8 cellular contexts compared by ENCODE assay signal in the genomic region with DNA sequence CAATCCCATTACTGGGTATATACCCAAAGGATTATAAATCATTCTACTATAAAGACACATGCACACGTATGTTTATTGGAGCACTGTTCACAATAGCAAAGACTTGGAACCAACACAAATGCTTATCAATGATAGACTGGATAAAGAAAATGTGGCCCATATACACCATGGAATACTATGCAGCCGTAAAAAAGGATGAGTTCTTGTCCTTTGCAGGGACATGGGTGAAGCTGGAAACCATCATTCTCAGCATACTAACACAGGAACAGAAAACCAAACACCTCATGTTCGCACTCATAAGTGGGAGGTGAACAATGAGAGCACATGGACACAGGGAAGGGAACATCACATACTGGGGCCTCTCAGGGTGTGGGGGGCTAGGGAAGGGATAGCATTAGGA. TPM values are rescaled to one million over a fixed set of nuclear protein-coding genes. Genes with fewer than 3 reads are reported as not detected.
"Had no signal": no experiment of that assay in that cellular context is flagged by ENCODE, and none has a peak within 500 bp of the region (broad histone marks: within the 10 kb centered on the region; RNA-seq: fewer than 3 reads in every experiment).

No MANE protein-coding gene starts in this region.

RNA-seq across cellular contexts. Expression of gene ARL14, which starts 36.2 kb away (rescaled TPM):
- total RNA-seq: suprapubic skin, temporal lobe, thyroid gland, tibial nerve, upper lobe of left lung, upper lobe of right lung, uterus, vagina had no signal
